ENCODE assay signal across 8 cellular contexts in the genomic region with DNA sequence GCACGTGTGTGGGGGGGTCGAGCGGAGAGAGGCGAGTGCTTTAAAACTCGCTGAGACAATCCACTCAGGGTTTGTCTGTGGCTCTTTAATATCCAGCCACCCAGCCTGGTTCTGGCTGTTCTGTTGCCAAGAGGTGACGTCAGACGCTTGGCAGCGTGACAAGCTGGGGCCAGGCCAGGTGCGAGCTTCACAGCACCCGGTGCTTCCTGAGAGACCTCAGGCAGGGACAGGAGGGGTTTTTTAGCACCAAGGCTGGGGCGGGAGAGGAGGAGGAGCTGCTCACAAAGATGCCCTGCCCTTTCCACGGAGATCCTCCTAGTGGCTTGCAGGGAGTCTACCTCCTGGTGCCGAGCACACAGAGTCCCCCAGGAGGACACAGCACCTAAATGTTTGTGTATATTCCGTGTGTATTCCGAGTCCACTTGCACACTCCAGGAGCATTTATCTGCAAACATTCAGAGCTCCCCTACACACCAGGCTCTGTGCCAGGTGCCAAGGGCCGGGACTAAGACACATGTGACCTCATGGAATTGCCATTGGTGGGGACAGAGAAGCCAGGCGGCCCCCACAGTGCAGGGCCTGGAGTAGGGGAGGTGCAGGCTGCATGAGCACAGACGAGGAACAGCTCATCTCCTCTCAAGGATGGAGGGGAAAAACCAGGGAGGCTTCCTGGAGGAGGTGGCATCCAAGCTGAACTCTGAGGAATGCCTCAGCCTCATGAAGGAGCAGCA.
DNase-seq lines count a peak whose midpoint lies in the region; ATAC-seq, FAIRE-seq and TF ChIP-seq lines count a peak whose summit lies in the region.

No MANE protein-coding gene starts in this region.

- H3K9me3 Mint-ChIP-seq in endothelial cell (ENCODE audit: unreplicated experiment), result no peaks in the 10 kb centered on the region

- H3K4me3 Mint-ChIP-seq in endothelial cell (ENCODE audit: unreplicated experiment), result no peak overlapping the region

- ATAC-seq in SK-N-SH treated with all-trans-retinoic acid at 6 μM for 48 hours (no peak), HG03442 (IDR thresholded peaks at IDR 0.05; ENCODE audit: unreplicated experiment) (no peak), HG03521 (IDR thresholded peaks at IDR 0.05; ENCODE audit: unreplicated experiment) (no peak)

- no peaks in the 10 kb centered on the region for H3K4me1 Mint-ChIP-seq in endothelial cell (ENCODE audit: unreplicated experiment)

- H3K4me3 ChIP-seq in BE2C (ENCODE audit: low read depth, low read length) (no peak overlapping the region), LNCaP clone FGC (ENCODE audit: low read depth, low read length) (no peak overlapping the region)

- peaks cover 9% of the 10 kb centered on the region for H3K27me3 Mint-ChIP-seq in endothelial cell (ENCODE audit: unreplicated experiment)

- H3K36me3 Mint-ChIP-seq in endothelial cell (ENCODE audit: low read depth, unreplicated experiment), result peaks cover 2% of the 10 kb centered on the region

- H3K27me3 ChIP-seq in BE2C, result no peaks in the 10 kb centered on the region

- H3K27ac Mint-ChIP-seq in endothelial cell (ENCODE audit: unreplicated experiment), result no peak overlapping the region

- H3K4me1 ChIP-seq in BE2C, result peaks cover 27% of the 10 kb centered on the region

- no peaks in the 10 kb centered on the region for H3K9me3 ChIP-seq in BE2C

- peak; percentile 92 for FAIRE-seq in islet of Langerhans (lab: Jason Lieb, UNC)

- TF ChIP-seq CTCF in BE2C (IDR thresholded peaks at IDR 0.05; ENCODE audit: low read depth, low read length) (no peak), LNCaP clone FGC (IDR thresholded peaks at IDR 0.05; ENCODE audit: control insufficient read depth, extremely low read depth, insufficient read depth) (no peak), endothelial cell (IDR thresholded peaks at IDR 0.05; ENCODE audit: unreplicated experiment) (no peak)

- H3K36me3 ChIP-seq in BE2C, result no peaks in the 10 kb centered on the region

- DNase-seq in BE2C (peak; percentile 89), LNCaP clone FGC (ENCODE audit: low read depth) (peak; percentile 70), endothelial cell (ENCODE audit: low spot score) (no peak)
- DNase-seq in activated naive CD4-positive, alpha-beta T cell treated with anti-CD3 and anti-CD28 coated beads, Interleukin-2, amount 50 U/mL, for 16 hours, result no peak

TF ChIP-seq in SK-N-SH treated with all-trans-retinoic acid at 6 μM for 48 hours, 23 proteins besides CTCF, POLR2A, EP300 and RAD21:
- TF ChIP-seq, protein P1, sequence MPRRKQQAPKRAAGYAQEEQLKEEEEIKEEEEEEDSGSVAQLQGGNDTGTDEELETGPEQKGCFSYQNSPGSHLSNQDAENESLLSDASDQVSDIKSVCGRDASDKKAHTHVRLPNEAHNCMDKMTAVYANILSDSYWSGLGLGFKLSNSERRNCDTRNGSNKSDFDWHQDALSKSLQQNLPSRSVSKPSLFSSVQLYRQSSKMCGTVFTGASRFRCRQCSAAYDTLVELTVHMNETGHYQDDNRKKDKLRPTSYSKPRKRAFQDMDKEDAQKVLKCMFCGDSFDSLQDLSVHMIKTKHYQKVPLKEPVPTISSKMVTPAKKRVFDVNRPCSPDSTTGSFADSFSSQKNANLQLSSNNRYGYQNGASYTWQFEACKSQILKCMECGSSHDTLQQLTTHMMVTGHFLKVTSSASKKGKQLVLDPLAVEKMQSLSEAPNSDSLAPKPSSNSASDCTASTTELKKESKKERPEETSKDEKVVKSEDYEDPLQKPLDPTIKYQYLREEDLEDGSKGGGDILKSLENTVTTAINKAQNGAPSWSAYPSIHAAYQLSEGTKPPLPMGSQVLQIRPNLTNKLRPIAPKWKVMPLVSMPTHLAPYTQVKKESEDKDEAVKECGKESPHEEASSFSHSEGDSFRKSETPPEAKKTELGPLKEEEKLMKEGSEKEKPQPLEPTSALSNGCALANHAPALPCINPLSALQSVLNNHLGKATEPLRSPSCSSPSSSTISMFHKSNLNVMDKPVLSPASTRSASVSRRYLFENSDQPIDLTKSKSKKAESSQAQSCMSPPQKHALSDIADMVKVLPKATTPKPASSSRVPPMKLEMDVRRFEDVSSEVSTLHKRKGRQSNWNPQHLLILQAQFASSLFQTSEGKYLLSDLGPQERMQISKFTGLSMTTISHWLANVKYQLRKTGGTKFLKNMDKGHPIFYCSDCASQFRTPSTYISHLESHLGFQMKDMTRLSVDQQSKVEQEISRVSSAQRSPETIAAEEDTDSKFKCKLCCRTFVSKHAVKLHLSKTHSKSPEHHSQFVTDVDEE (CRISPR knock-in tag; IDR thresholded peaks at IDR 0.05), result no peak
- TF ChIP-seq ZC3H10 (CRISPR knock-in tag; IDR thresholded peaks at IDR 0.05) (no peak), BACH2 (CRISPR knock-in tag; IDR thresholded peaks at IDR 0.05; ENCODE audit: borderline replicate concordance) (no peak), ZFP30 (CRISPR knock-in tag; IDR thresholded peaks at IDR 0.05) (no peak), TCF4 (CRISPR knock-in tag; IDR thresholded peaks at IDR 0.05; ENCODE audit: borderline replicate concordance) (peak; percentile 16; the same call in 1 of the 2 replicates)

Comparison
In these comparisons a context has a peak if more than half of its experiments do, and no peak if none do; other contexts are left out.
1. DNase-seq: peak in BE2C (single experiment) and LNCaP clone FGC (single experiment); none in activated naive CD4-positive, alpha-beta T cell treated with anti-CD3 and anti-CD28 coated beads, Interleukin-2, amount 50 U/mL, for 16 hours (single experiment) and endothelial cell (single experiment).